ENCODE assay signal across 1 cellular context in genomic region chr13:107192289-107192688, GRCh38.
TF ChIP-seq lines count a peak whose summit lies in the region.

No MANE protein-coding gene starts in this region.

TF ChIP-seq in HepG2, 621 proteins besides CTCF, POLR2A, EP300 and RAD21 (continued from another document and continues in another):
- TF ChIP-seq ZNF773 (CRISPR knock-in tag; IDR thresholded peaks at IDR 0.05; ENCODE audit: borderline replicate concordance), result no peak
- TF ChIP-seq FOXP1 (IDR thresholded peaks at IDR 0.05), result no peak
- peak; percentile 86 for TF ChIP-seq FOXP1 (CRISPR knock-in tag; IDR thresholded peaks at IDR 0.05)
- TF ChIP-seq POGK (CRISPR knock-in tag; conservative IDR thresholded peaks at IDR 0.05), result 0 out of 2 replicates have a peak, but pooled peaks have one; percentile 18
- TF ChIP-seq, protein P1, sequence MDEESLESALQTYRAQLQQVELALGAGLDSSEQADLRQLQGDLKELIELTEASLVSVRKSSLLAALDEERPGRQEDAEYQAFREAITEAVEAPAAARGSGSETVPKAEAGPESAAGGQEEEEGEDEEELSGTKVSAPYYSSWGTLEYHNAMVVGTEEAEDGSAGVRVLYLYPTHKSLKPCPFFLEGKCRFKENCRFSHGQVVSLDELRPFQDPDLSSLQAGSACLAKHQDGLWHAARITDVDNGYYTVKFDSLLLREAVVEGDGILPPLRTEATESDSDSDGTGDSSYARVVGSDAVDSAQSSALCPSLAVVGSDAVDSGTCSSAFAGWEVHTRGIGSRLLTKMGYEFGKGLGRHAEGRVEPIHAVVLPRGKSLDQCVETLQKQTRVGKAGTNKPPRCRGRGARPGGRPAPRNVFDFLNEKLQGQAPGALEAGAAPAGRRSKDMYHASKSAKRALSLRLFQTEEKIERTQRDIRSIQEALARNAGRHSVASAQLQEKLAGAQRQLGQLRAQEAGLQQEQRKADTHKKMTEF (CRISPR knock-in tag; IDR thresholded peaks at IDR 0.05), result peak; percentile 86
- TF ChIP-seq ZNF784 (CRISPR knock-in tag; IDR thresholded peaks at IDR 0.05; ENCODE audit: borderline replicate concordance), result no peak
- no peak for TF ChIP-seq MYPOP (CRISPR knock-in tag; IDR thresholded peaks at IDR 0.05)
- peak; percentile 60; the same call in 1 of the 2 replicates for TF ChIP-seq FOXK1 (CRISPR knock-in tag; IDR thresholded peaks at IDR 0.05; ENCODE audit: borderline replicate concordance, low read depth)
- no peak for TF ChIP-seq MTA3 (CRISPR knock-in tag; IDR thresholded peaks at IDR 0.05)
- TF ChIP-seq ZNF782 (CRISPR knock-in tag; IDR thresholded peaks at IDR 0.05; ENCODE audit: borderline replicate concordance), result no peak
- TF ChIP-seq ELF3 (CRISPR knock-in tag; IDR thresholded peaks at IDR 0.05), result peak; percentile 62; the same call in 1 of the 2 replicates
- peak; percentile 85 for TF ChIP-seq TBX3 (IDR thresholded peaks at IDR 0.05; ENCODE audit: borderline replicate concordance)
- 0 out of 2 replicates have a peak, but pooled peaks have one; percentile 30 for TF ChIP-seq ZNF614 (CRISPR knock-in tag; IDR thresholded peaks at IDR 0.05; ENCODE audit: borderline replicate concordance)
- no peak for TF ChIP-seq KDM6A (CRISPR knock-in tag; IDR thresholded peaks at IDR 0.05; ENCODE audit: low read depth)
- TF ChIP-seq MXI1 (IDR thresholded peaks at IDR 0.05; ENCODE audit: borderline replicate concordance, low read depth, low read length), result no peak
- TF ChIP-seq ZNF337 (CRISPR knock-in tag; IDR thresholded peaks at IDR 0.05; ENCODE audit: borderline replicate concordance, low read depth), result no peak
- no peak for TF ChIP-seq TOE1 (CRISPR knock-in tag; IDR thresholded peaks at IDR 0.05)
- TF ChIP-seq ZKSCAN8 (CRISPR knock-in tag; IDR thresholded peaks at IDR 0.05; ENCODE audit: borderline replicate concordance), result peak; percentile 75
- no peak for TF ChIP-seq RBM39 (IDR thresholded peaks at IDR 0.05; ENCODE audit: low read depth, low read length, poor library complexity, severe bottlenecking)
- no peak for TF ChIP-seq ZBTB42 (CRISPR knock-in tag; IDR thresholded peaks at IDR 0.05)
- no peak for TF ChIP-seq ZNF17 (CRISPR knock-in tag; IDR thresholded peaks at IDR 0.05)
- peak; percentile 87 for TF ChIP-seq SIX1 (CRISPR knock-in tag; IDR thresholded peaks at IDR 0.05; ENCODE audit: borderline replicate concordance)
- no peak for TF ChIP-seq EZH2 (conservative IDR thresholded peaks at IDR 0.05; ENCODE audit: low read depth, low read length)
- TF ChIP-seq RERE (CRISPR knock-in tag; IDR thresholded peaks at IDR 0.05; ENCODE audit: low read depth), result peak; percentile 97
- TF ChIP-seq, protein P2, sequence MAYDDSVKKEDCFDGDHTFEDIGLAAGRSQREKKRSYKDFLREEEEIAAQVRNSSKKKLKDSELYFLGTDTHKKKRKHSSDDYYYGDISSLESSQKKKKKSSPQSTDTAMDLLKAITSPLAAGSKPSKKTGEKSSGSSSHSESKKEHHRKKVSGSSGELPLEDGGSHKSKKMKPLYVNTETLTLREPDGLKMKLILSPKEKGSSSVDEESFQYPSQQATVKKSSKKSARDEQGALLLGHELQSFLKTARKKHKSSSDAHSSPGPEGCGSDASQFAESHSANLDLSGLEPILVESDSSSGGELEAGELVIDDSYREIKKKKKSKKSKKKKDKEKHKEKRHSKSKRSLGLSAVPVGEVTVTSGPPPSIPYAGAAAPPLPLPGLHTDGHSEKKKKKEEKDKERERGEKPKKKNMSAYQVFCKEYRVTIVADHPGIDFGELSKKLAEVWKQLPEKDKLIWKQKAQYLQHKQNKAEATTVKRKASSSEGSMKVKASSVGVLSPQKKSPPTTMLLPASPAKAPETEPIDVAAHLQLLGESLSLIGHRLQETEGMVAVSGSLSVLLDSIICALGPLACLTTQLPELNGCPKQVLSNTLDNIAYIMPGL (CRISPR knock-in tag; IDR thresholded peaks at IDR 0.05; ENCODE audit: borderline replicate concordance in 1 of 2, low read depth in 1 of 2), result 0 out of 4 replicates have a peak, but pooled peaks of 1 of the 2 experiments have one; percentile 40
- 0 out of 4 replicates have a peak, but pooled peaks of 1 of the 2 experiments have one; percentile 43 for TF ChIP-seq NR2F1 (CRISPR knock-in tag; IDR thresholded peaks at IDR 0.05)
- TF ChIP-seq, protein P3, sequence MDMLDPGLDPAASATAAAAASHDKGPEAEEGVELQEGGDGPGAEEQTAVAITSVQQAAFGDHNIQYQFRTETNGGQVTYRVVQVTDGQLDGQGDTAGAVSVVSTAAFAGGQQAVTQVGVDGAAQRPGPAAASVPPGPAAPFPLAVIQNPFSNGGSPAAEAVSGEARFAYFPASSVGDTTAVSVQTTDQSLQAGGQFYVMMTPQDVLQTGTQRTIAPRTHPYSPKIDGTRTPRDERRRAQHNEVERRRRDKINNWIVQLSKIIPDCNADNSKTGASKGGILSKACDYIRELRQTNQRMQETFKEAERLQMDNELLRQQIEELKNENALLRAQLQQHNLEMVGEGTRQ (IDR thresholded peaks at IDR 0.05; ENCODE audit: low read depth, low read length), result no peak
- TF ChIP-seq, protein P3 (CRISPR knock-in tag; IDR thresholded peaks at IDR 0.05; ENCODE audit: borderline replicate concordance), result no peak
- TF ChIP-seq RARA (CRISPR knock-in tag; IDR thresholded peaks at IDR 0.05), result peak; percentile 92
- peak; percentile 96 for TF ChIP-seq TBX2 (CRISPR knock-in tag; IDR thresholded peaks at IDR 0.05; ENCODE audit: borderline replicate concordance)
- TF ChIP-seq ZBTB21 (CRISPR knock-in tag; IDR thresholded peaks at IDR 0.05), result no peak
- peak; percentile 94 for TF ChIP-seq NR2F6 (IDR thresholded peaks at IDR 0.05)
- peak; percentile 84 for TF ChIP-seq NR2F6 (CRISPR knock-in tag; IDR thresholded peaks at IDR 0.05)
- no peak for TF ChIP-seq ZBTB39 (CRISPR knock-in tag; IDR thresholded peaks at IDR 0.05)
- peak; percentile 70; the same call in 1 of the 2 replicates for TF ChIP-seq PHF21A (CRISPR knock-in tag; IDR thresholded peaks at IDR 0.05)
- TF ChIP-seq SP5 (CRISPR knock-in tag; IDR thresholded peaks at IDR 0.05; ENCODE audit: borderline replicate concordance, low read depth), result 0 out of 2 replicates have a peak, but pooled peaks have one; percentile 16
- no peak for TF ChIP-seq SMAD9 (CRISPR knock-in tag; IDR thresholded peaks at IDR 0.05)
- TF ChIP-seq CREB1 (IDR thresholded peaks at IDR 0.05), result no peak
- TF ChIP-seq CREB1 (CRISPR knock-in tag; IDR thresholded peaks at IDR 0.05), result peak; percentile 37; the same call in 1 of the 2 replicates
- 0 out of 2 replicates have a peak, but pooled peaks have one; percentile 50 for TF ChIP-seq CBFB (CRISPR knock-in tag; IDR thresholded peaks at IDR 0.05)
- TF ChIP-seq, protein P4, sequence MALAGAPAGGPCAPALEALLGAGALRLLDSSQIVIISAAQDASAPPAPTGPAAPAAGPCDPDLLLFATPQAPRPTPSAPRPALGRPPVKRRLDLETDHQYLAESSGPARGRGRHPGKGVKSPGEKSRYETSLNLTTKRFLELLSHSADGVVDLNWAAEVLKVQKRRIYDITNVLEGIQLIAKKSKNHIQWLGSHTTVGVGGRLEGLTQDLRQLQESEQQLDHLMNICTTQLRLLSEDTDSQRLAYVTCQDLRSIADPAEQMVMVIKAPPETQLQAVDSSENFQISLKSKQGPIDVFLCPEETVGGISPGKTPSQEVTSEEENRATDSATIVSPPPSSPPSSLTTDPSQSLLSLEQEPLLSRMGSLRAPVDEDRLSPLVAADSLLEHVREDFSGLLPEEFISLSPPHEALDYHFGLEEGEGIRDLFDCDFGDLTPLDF (CRISPR knock-in tag; IDR thresholded peaks at IDR 0.05), result no peak
